Comparison of ENCODE assay signal across 9 cellular contexts in the genomic region with DNA sequence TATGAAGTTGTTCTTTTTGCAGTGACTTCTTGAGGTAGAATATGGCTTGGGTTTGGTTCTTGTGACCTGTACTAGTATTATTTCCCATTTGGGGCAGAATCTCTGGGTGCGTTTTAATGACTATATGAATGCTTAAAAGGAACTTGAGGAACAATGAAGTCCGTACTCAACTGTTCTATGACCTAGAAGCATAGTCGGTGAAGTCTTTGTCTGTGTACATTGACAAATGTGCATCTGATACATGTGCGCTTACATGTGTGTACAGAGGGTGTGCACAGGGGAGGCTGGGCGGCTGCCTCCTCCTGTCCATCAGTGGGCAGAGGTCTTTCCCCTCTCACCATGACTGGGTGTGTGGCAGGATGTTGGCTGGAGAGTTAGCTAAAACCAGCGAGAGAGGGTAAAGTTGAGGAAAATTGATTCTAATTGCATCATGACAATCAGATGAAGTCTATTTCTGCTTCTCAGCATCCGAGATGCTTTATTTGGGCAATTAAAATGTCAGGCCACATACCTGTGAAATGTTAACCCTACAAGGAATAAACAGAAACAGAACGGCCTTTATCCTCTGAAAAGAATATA. TPM values are rescaled to one million over a fixed set of nuclear protein-coding genes. Genes with fewer than 3 reads are reported as not detected.
DNase-seq lines count a peak whose midpoint lies in the region; ATAC-seq and TF ChIP-seq lines count a peak whose summit lies in the region.
"Had no signal": no experiment of that assay in that cellular context is flagged by ENCODE, and none has a peak within 500 bp of the region (broad histone marks: within the 10 kb centered on the region; RNA-seq: fewer than 3 reads in every experiment).

No MANE protein-coding gene starts in this region.

- H3K4me2 ChIP-seq in H9 (ENCODE audit: insufficient read depth, insufficient read length, low read length): peak overlapping the region; percentile 54

- no peak for ATAC-seq in activated T-helper 17 cell treated with anti-CD3 and anti-CD28 coated beads, Interleukin-2, amount 50 U/mL, for 72 hours (replicated peaks)
- no peak for ATAC-seq in GM19467 (IDR thresholded peaks at IDR 0.05; ENCODE audit: unreplicated experiment)

- H3K9me3 Mint-ChIP-seq in H9: peaks cover 2 to 4% of the 10 kb centered on the region in 2 experiments; a peak in 2 of 5 replicates
- H3K9me3 Mint-ChIP-seq in activated T-helper 17 cell treated with anti-CD3 and anti-CD28 coated beads, Interleukin-2, amount 50 U/mL, for 72 hours: no peaks in the 10 kb centered on the region
- H3K9me3 Mint-ChIP-seq in activated CD4-positive, alpha-beta memory T cell treated with anti-CD3 and anti-CD28 coated beads for 36 hours: no peaks in the 10 kb centered on the region

- H2BK15ac ChIP-seq in H9 (ENCODE audit: low read depth, low read length): no peak overlapping the region

- H3K4me3 Mint-ChIP-seq in H9: peak overlapping the region in 1 of 2 experiments; percentile 73; a peak in 4 of 5 replicates
- H3K4me3 Mint-ChIP-seq in activated T-helper 17 cell treated with anti-CD3 and anti-CD28 coated beads, Interleukin-2, amount 50 U/mL, for 72 hours: peak overlapping the region; percentile 70
- no peak overlapping the region for H3K4me3 Mint-ChIP-seq in activated CD4-positive, alpha-beta memory T cell treated with anti-CD3 and anti-CD28 coated beads for 36 hours

- H3K9ac ChIP-seq in H9 (ENCODE audit: extremely low read depth, insufficient read length, low read length) (no peak overlapping the region), iPS-20b (ENCODE audit: low read depth, low read length) (no peak overlapping the region)

- no peak overlapping the region for H3K4ac ChIP-seq in H9 (ENCODE audit: low read depth, low read length)

- no peak overlapping the region for H3K18ac ChIP-seq in H9 (ENCODE audit: insufficient read length, low read depth, low read length)

- H3K4me1 ChIP-seq in H9 (ENCODE audit: insufficient read depth, low read length): peaks cover 3% of the 10 kb centered on the region; the same call in 1 of the 2 replicates
- H3K4me1 ChIP-seq in iPS-20b (ENCODE audit: insufficient read depth, low read length): peaks cover 22% of the 10 kb centered on the region; the same call in 1 of the 2 replicates

- H3K27me3 ChIP-seq in H9 (ENCODE audit: insufficient read depth, low read length): peaks cover 82% of the 10 kb centered on the region
- H3K27me3 ChIP-seq in iPS-20b (ENCODE audit: insufficient read depth, low read length): peaks cover 95% of the 10 kb centered on the region

- no peak overlapping the region for H2BK12ac ChIP-seq in H9 (ENCODE audit: insufficient read length, low read depth, low read length)

- H3K14ac ChIP-seq in H9 (ENCODE audit: insufficient read depth, low read length): no peak overlapping the region

- H3K36me3 ChIP-seq in iPS-20b (ENCODE audit: insufficient read depth, low read depth, low read length): no peaks in the 10 kb centered on the region

- intact Hi-C loops in activated CD4-positive, alpha-beta memory T cell treated with anti-CD3 and anti-CD28 coated beads for 36 hours (cut with micrococcal nuclease): loop anchor here (10.0 kb wide), 1 partner anchor 905 kb away; no protein-coding TSS in a partner anchor

- no peak for TF ChIP-seq CTCF in H9 (conservative IDR thresholded peaks at IDR 0.05)

- H4K8ac ChIP-seq in H9 (replicated peaks; ENCODE audit: insufficient read length, low read depth, low read length): no peak overlapping the region

- no peak overlapping the region for H3K27ac Mint-ChIP-seq in H9
- no peak overlapping the region for H3K27ac Mint-ChIP-seq in activated T-helper 17 cell treated with anti-CD3 and anti-CD28 coated beads, Interleukin-2, amount 50 U/mL, for 72 hours
- H3K27ac Mint-ChIP-seq in activated CD4-positive, alpha-beta memory T cell treated with anti-CD3 and anti-CD28 coated beads for 36 hours: no peak overlapping the region

- peaks cover 29 to 72% of the 10 kb centered on the region in 2 experiments for H3K4me1 Mint-ChIP-seq in H9
- H3K4me1 Mint-ChIP-seq in activated T-helper 17 cell treated with anti-CD3 and anti-CD28 coated beads, Interleukin-2, amount 50 U/mL, for 72 hours: peaks cover 5% of the 10 kb centered on the region
- peaks cover 19% of the 10 kb centered on the region for H3K4me1 Mint-ChIP-seq in activated CD4-positive, alpha-beta memory T cell treated with anti-CD3 and anti-CD28 coated beads for 36 hours (ENCODE audit: low read depth)

- H3K9me3 ChIP-seq in H9 (ENCODE audit: control insufficient read depth, low read depth, low read length) (no peaks in the 10 kb centered on the region), iPS-20b (ENCODE audit: insufficient read depth, low read depth, low read length) (no peaks in the 10 kb centered on the region; the same call in 1 of the 2 replicates)

- H3K23me2 ChIP-seq in H9 (ENCODE audit: insufficient read length, low read depth, low read length, poor library complexity, severe bottlenecking): peaks cover 18% of the 10 kb centered on the region

- no peak overlapping the region for H2BK5ac ChIP-seq in H9 (ENCODE audit: insufficient read length, low read length)

- no peak overlapping the region for H2AFZ ChIP-seq in H9 (ENCODE audit: low read length)

- H4K5ac ChIP-seq in H9 (ENCODE audit: insufficient read length, low read depth, low read length): no peak overlapping the region

- H3K56ac ChIP-seq in H9 (ENCODE audit: insufficient read length, low read depth, low read length): no peak overlapping the region

- DNase-seq in H9 (no peak), smooth muscle cell of the brain vasculature (ENCODE audit: low read depth, low spot score) (peak; percentile 26), SKM-1 treated with dmso at 0.1 percent for 144 hours (lab: John Stamatoyannopoulos, UW; ENCODE audit: unreplicated experiment) (no peak)
- DNase-seq in activated CD4-positive, alpha-beta memory T cell treated with anti-CD3 and anti-CD28 coated beads for 36 hours: no peak
- no peak for DNase-seq in stimulated activated CD4-positive, alpha-beta T cell treated with anti-CD3 and anti-CD28 coated beads, Interleukin-2, amount 100 ng/mL, for 48 hours

- no peak overlapping the region for H2BK120ac ChIP-seq in H9 (ENCODE audit: low read depth, low read length, poor library complexity, severe bottlenecking)

- no peaks in the 10 kb centered on the region for H3K79me2 ChIP-seq in H9 (ENCODE audit: insufficient read depth, low read length)

- POLR2A ChIA-PET in activated CD4-positive, alpha-beta memory T cell treated with anti-CD3 and anti-CD28 coated beads for 36 hours (lab: Charles Lee): no interaction called here

- CTCF ChIA-PET in activated CD4-positive, alpha-beta memory T cell treated with anti-CD3 and anti-CD28 coated beads for 36 hours (lab: Charles Lee): no interaction called here

- no peak overlapping the region for H2BK20ac ChIP-seq in H9 (ENCODE audit: low read depth, low read length, poor library complexity, severe bottlenecking)

- no peaks in the 10 kb centered on the region for H4K20me1 ChIP-seq in H9 (ENCODE audit: control insufficient read depth, insufficient read depth, insufficient read length)

- H3K27me3 Mint-ChIP-seq in H9 (ENCODE audit: low read depth): peaks cover 95% of the 10 kb centered on the region
- peaks cover 65% of the 10 kb centered on the region for H3K27me3 Mint-ChIP-seq in activated T-helper 17 cell treated with anti-CD3 and anti-CD28 coated beads, Interleukin-2, amount 50 U/mL, for 72 hours
- peaks cover 83% of the 10 kb centered on the region for H3K27me3 Mint-ChIP-seq in activated CD4-positive, alpha-beta memory T cell treated with anti-CD3 and anti-CD28 coated beads for 36 hours

- no peaks in the 10 kb centered on the region for H3K36me3 Mint-ChIP-seq in H9 (ENCODE audit: insufficient read depth in 1 of 3, low read depth in 3 of 3)
- peaks cover 4% of the 10 kb centered on the region for H3K36me3 Mint-ChIP-seq in activated T-helper 17 cell treated with anti-CD3 and anti-CD28 coated beads, Interleukin-2, amount 50 U/mL, for 72 hours (ENCODE audit: low read depth)
- peaks cover 3% of the 10 kb centered on the region for H3K36me3 Mint-ChIP-seq in activated CD4-positive, alpha-beta memory T cell treated with anti-CD3 and anti-CD28 coated beads for 36 hours

- no peak overlapping the region for H3K23ac ChIP-seq in H9 (ENCODE audit: insufficient read length, low read depth, low read length)

- no peaks in the 10 kb centered on the region for H3K79me1 ChIP-seq in H9 (ENCODE audit: insufficient read depth, low read depth, low read length, poor library complexity, severe bottlenecking)

- no peak overlapping the region for H3T11ph ChIP-seq in H9 (ENCODE audit: low read length)

- no peak overlapping the region for H2AK5ac ChIP-seq in H9 (ENCODE audit: insufficient read length, low read length)

- H3K27ac ChIP-seq in H9 (ENCODE audit: insufficient read length, low read depth, low read length) (no peak overlapping the region), iPS-20b (ENCODE audit: low read length) (no peak overlapping the region)

- no CpG with 5 or more reads among the region's 8 CpGs for WGBS in H9 (ENCODE audit: extremely low coverage, insufficient read length, low lambda C conversion rate)

- H4K91ac ChIP-seq in H9 (ENCODE audit: insufficient read length, low read depth, low read length): no peak overlapping the region

- H3K4me3 ChIP-seq in iPS-20b (ENCODE audit: low read length): peak overlapping the region; percentile 62

RNA-seq across cellular contexts. Expression of a gene that starts 1.0 kb away (rescaled TPM):
- 0.24 TPM in 1 of 2 replicates, not detected in the other for total RNA-seq in H9 (2021)
- not detected for total RNA-seq in activated T-helper 17 cell treated with anti-CD3 and anti-CD28 coated beads, Interleukin-2, amount 50 U/mL, for 72 hours
- total RNA-seq in activated CD4-positive, alpha-beta memory T cell treated with anti-CD3 and anti-CD28 coated beads for 36 hours: not detected
- total RNA-seq: T-helper 1 cell treated with Interleukin-12 subunit alpha and Interleukin-12 subunit beta and Interleukin-4 antibody, amounts not matched to agents 30 ng/mL and 1 ng/mL, for 36 hours had no signal
